Comparison of ENCODE assay signal across 8 cellular contexts in the genomic region with DNA sequence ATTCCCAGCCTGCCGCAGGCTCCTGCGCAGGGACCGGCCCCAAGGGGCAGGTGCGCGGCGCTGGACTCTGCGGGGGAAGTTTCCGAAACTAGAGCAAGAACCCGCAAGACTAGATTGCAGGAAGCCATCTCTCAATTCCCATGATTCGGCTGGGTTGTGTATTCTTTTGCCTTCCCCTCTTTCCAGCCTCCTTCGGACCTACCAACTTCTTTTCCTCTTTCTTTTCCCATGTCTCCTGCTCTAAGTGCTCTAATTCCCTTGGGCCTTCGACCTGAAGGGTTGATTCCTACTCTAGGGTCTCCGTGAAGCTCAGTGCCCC. TPM values are rescaled to one million over a fixed set of nuclear protein-coding genes. Genes with fewer than 3 reads are reported as not detected.
DNase-seq lines count a peak whose midpoint lies in the region; ATAC-seq and TF ChIP-seq lines count a peak whose summit lies in the region.

No MANE protein-coding gene starts in this region.

- intact Hi-C loops in colonic mucosa (cut with DNase I), result no loop called here

- no peaks in the 10 kb centered on the region for H3K36me3 Mint-ChIP-seq in stimulated activated naive CD8-positive, alpha-beta T cell treated with anti-CD3 and anti-CD28 coated beads, Interleukin-15, Interleukin-2, amounts not matched to agents 100 ng/mL and 50 ng/mL, for 24 hours (ENCODE audit: low read depth)

- H3K27ac Mint-ChIP-seq in stimulated activated naive CD8-positive, alpha-beta T cell treated with anti-CD3 and anti-CD28 coated beads, Interleukin-15, Interleukin-2, amounts not matched to agents 100 ng/mL and 50 ng/mL, for 24 hours, result no peak overlapping the region

- peak overlapping the region; percentile 64 for H3K4me3 Mint-ChIP-seq in stimulated activated naive CD8-positive, alpha-beta T cell treated with anti-CD3 and anti-CD28 coated beads, Interleukin-15, Interleukin-2, amounts not matched to agents 100 ng/mL and 50 ng/mL, for 24 hours

- H3K9me3 ChIP-seq in colonic mucosa, result no peaks in the 10 kb centered on the region
- no peaks in the 10 kb centered on the region for H3K9me3 ChIP-seq in muscle layer of duodenum (ENCODE audit: control insufficient read depth in 1 of 2, low read length in 2 of 2)

- H3K27me3 ChIP-seq in colonic mucosa (no peaks in the 10 kb centered on the region), muscle layer of duodenum (ENCODE audit: low read depth, low read length) (no peaks in the 10 kb centered on the region)

- peaks cover 46% of the 10 kb centered on the region for H3K27me3 Mint-ChIP-seq in stimulated activated naive CD8-positive, alpha-beta T cell treated with anti-CD3 and anti-CD28 coated beads, Interleukin-15, Interleukin-2, amounts not matched to agents 100 ng/mL and 50 ng/mL, for 24 hours

- H3K36me3 ChIP-seq in colonic mucosa (no peaks in the 10 kb centered on the region), muscle layer of duodenum (ENCODE audit: control insufficient read depth in 1 of 2, insufficient read depth in 2 of 2, low read length in 2 of 2) (no peaks in the 10 kb centered on the region)

- peak overlapping the region; percentile 33 to 65 for H3K9ac ChIP-seq in colonic mucosa (ENCODE audit: low read depth in 2 of 2, low read length in 2 of 2)

- H3K9me3 Mint-ChIP-seq in stimulated activated naive CD8-positive, alpha-beta T cell treated with anti-CD3 and anti-CD28 coated beads, Interleukin-15, Interleukin-2, amounts not matched to agents 100 ng/mL and 50 ng/mL, for 24 hours, result no peaks in the 10 kb centered on the region

- no peak for DNase-seq in stimulated activated naive CD8-positive, alpha-beta T cell treated with anti-CD3 and anti-CD28 coated beads, Interleukin-15, Interleukin-2, amounts not matched to agents 100 U/mL and 50 U/mL, for 24 hours
- DNase-seq in colonic mucosa (no peak), mesenteric fat pad (ENCODE audit: low spot score) (no peak)

- H3K27ac ChIP-seq in colonic mucosa (peak overlapping the region; percentile 86), muscle layer of duodenum (ENCODE audit: low read length) (peak overlapping the region; percentile 75)

- H3K4me1 Mint-ChIP-seq in stimulated activated naive CD8-positive, alpha-beta T cell treated with anti-CD3 and anti-CD28 coated beads, Interleukin-15, Interleukin-2, amounts not matched to agents 100 ng/mL and 50 ng/mL, for 24 hours (ENCODE audit: low read depth), result peaks cover 10% of the 10 kb centered on the region

- no peak for ATAC-seq in stimulated activated naive CD8-positive, alpha-beta T cell treated with anti-CD3 and anti-CD28 coated beads, Interleukin-15, Interleukin-2, amounts not matched to agents 100 U/mL and 50 U/mL, for 24 hours
- no peak for ATAC-seq in GM18861 (IDR thresholded peaks at IDR 0.05; ENCODE audit: unreplicated experiment)
- ATAC-seq in GM21423 (IDR thresholded peaks at IDR 0.05; ENCODE audit: unreplicated experiment), result no peak
- no peak for ATAC-seq in HG03159 (IDR thresholded peaks at IDR 0.05; ENCODE audit: unreplicated experiment)

- H3K4me1 ChIP-seq in colonic mucosa (no peaks in the 10 kb centered on the region), muscle layer of duodenum (ENCODE audit: control insufficient read depth in 1 of 2, insufficient read depth in 2 of 2, low read length in 2 of 2) (peaks cover 0 to 9% of the 10 kb centered on the region in 2 donors)

- no peak for TF ChIP-seq CTCF in colonic mucosa (IDR thresholded peaks at IDR 0.05)

- H3K4me3 ChIP-seq in colonic mucosa (peak overlapping the region; percentile 49), muscle layer of duodenum (ENCODE audit: low read depth in 1 of 2, low read length in 2 of 2) (peak overlapping the region; percentile 68 to 79)

RNA-seq across cellular contexts. Expression of a gene that starts 0.6 kb away (rescaled TPM):
- 1 to 10 TPM; 4.8 to 6.8 TPM for total RNA-seq in colonic mucosa
- total RNA-seq in mesenteric fat pad, result 4.8 TPM
